In genomic region chr18:62404881-62405280, GRCh38 we compare ENCODE assay signal across 22 cellular contexts.
"Had no signal": no experiment of that assay in that cellular context is flagged by ENCODE, and none has a peak within 500 bp of the region (broad histone marks: within the 10 kb centered on the region; RNA-seq: fewer than 3 reads in every experiment).

No MANE protein-coding gene starts in this region.

- DNase-seq: Karpas-422, KG1, MM.1S, NCI-H1092 treated with DMSO at 0.1 percent for 48 hours, NCI-H1417 treated with DMSO at 0.1 percent for 48 hours, NCI-H146, NCI-H1694 treated with DMSO at 0.1 percent for 48 hours, NCI-H1930, NCI-H2081, NCI-H2107, NCI-H2227 treated with DMSO at 0.1 percent for 48 hours, NCI-H524 treated with DMSO at 0.1 percent for 48 hours, NCI-H69, NCI-H774, PC-3, SHP77, SK-N-SH, SW 1271 had no signal

- ATAC-seq: Panc1, PC-3 had no signal

- H3K4me3 Mint-ChIP-seq: IgD-negative memory B cell had no signal

- H3K9me3 ChIP-seq: SK-N-SH had no signal

- H3K4me2 ChIP-seq: SK-N-SH had no signal

- H3K27ac Mint-ChIP-seq: IgD-negative memory B cell had no signal

- H3K9ac ChIP-seq: SK-N-SH had no signal

- H3K27ac ChIP-seq: HL-60, RWPE1 had no signal

- H3K9me3 Mint-ChIP-seq: IgD-negative memory B cell had no signal
